ENCODE assay signal across 2 cellular contexts in genomic region chr7:46034056-46034768, GRCh38.
TF ChIP-seq lines count a peak whose summit lies in the region.

No MANE protein-coding gene starts in this region.

TF ChIP-seq in liver, 16 proteins besides CTCF, POLR2A, EP300 and RAD21 (continued from another document):
- TF ChIP-seq NR2F2 (IDR thresholded peaks at IDR 0.05): peak; percentile 66
- TF ChIP-seq ATF3 (IDR thresholded peaks at IDR 0.05): no peak

TF ChIP-seq in HepG2, 621 proteins besides CTCF, POLR2A, EP300 and RAD21:
- TF ChIP-seq BCL3 (CRISPR knock-in tag; IDR thresholded peaks at IDR 0.05) (no peak), HOXA3 (CRISPR knock-in tag; IDR thresholded peaks at IDR 0.05) (no peak), ATF6 (CRISPR knock-in tag; conservative IDR thresholded peaks at IDR 0.05) (no peak), ASH2L (IDR thresholded peaks at IDR 0.05; ENCODE audit: insufficient read length, low read depth, low read length) (no peak), ZNF224 (CRISPR knock-in tag; IDR thresholded peaks at IDR 0.05) (no peak), ZNF335 (CRISPR knock-in tag; IDR thresholded peaks at IDR 0.05) (no peak), POGK (CRISPR knock-in tag; conservative IDR thresholded peaks at IDR 0.05) (no peak), ZBTB14 (CRISPR knock-in tag; IDR thresholded peaks at IDR 0.05) (no peak), TFDP2 (CRISPR knock-in tag; IDR thresholded peaks at IDR 0.05) (no peak), ZNF567 (CRISPR knock-in tag; IDR thresholded peaks at IDR 0.05; ENCODE audit: borderline replicate concordance) (no peak), ATRX (CRISPR knock-in tag; IDR thresholded peaks at IDR 0.05; ENCODE audit: borderline replicate concordance) (no peak), CREBL2 (CRISPR knock-in tag; IDR thresholded peaks at IDR 0.05; ENCODE audit: borderline replicate concordance) (no peak), SALL2 (CRISPR knock-in tag; IDR thresholded peaks at IDR 0.05) (no peak), CHD2 (IDR thresholded peaks at IDR 0.05; ENCODE audit: low read depth, low read length) (no peak), SIX4 (CRISPR knock-in tag; IDR thresholded peaks at IDR 0.05) (no peak), E2F2 (CRISPR knock-in tag; IDR thresholded peaks at IDR 0.05; ENCODE audit: borderline replicate concordance) (no peak), THAP8 (CRISPR knock-in tag; IDR thresholded peaks at IDR 0.05; ENCODE audit: borderline replicate concordance) (no peak), ISX (CRISPR knock-in tag; conservative IDR thresholded peaks at IDR 0.05) (no peak), CERS6 (CRISPR knock-in tag; IDR thresholded peaks at IDR 0.05) (no peak), NCOA5 (CRISPR knock-in tag; IDR thresholded peaks at IDR 0.05) (no peak)
